8 cellular contexts compared by ENCODE assay signal in the genomic region with DNA sequence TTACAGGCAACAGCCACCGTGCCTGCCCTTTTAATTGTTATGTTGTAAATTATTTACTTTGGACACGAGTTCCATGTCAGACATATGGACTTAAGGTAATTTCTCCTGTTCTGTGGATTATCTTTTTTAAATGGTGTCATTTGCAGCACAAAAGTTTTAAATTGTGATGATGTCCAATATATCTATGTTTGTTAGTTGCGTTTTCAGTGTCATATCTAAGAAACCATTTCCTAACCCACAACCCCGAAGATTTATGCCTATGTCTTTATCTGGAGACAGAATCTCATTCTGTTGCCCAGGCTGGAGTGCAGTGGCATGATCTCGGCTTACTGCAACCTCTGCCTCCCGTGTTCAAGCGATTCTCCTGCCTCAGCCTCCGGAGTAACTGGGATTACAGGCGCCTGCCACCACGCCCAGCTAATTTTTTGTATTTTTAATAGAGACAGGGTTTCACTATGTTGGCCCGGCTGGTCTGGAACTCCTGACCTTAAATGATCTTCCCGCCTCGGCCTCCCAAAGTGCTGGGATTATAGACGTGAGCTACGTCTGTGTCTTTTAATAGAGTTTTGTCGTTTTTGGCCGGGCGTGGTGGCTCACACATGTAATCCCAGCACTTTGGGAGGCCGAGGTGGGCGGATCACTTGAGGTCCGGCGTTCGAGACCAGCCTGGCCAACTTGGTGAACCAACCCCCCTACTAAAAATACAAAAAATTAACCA. TPM values are rescaled to one million over a fixed set of nuclear protein-coding genes. Genes with fewer than 3 reads are reported as not detected.
DNase-seq lines count a peak whose midpoint lies in the region; ATAC-seq and TF ChIP-seq lines count a peak whose summit lies in the region.
"Not testable (repeated sequence)": the region's sequence is repeated elsewhere in the genome, so short reads cannot be mapped to it uniquely, and the experiment has no call there.

No MANE protein-coding gene starts in this region.

- DNase-seq in CD8-positive, alpha-beta T cell = peak in 1 of 7 experiments; percentile 19
- not testable (repeated sequence) for DNase-seq in T-helper 2 cell treated with Interferon-gamma antibody and Interleukin-4, amounts not matched to agents 5 μg/mL and 100 μg/mL, for 36 hours (ENCODE audit: low spot score); epithelial cell of esophagus (ENCODE audit: low read depth); osteocyte (ENCODE audit: extremely low spot score, unreplicated experiment); thoracic aorta (ENCODE audit: low spot score)
- DNase-seq in ascending aorta (ENCODE audit: low spot score in 2 of 2) = peak in 1 of 2 donors; percentile 77

- H3K27me3 ChIP-seq in CD8-positive, alpha-beta T cell (ENCODE audit: insufficient read depth, low read length); KMS-11 (ENCODE audit: insufficient read depth, low read depth); ascending aorta; layer of hippocampus (ENCODE audit: control insufficient read depth, insufficient read depth, low read length); thoracic aorta (replicated peaks; ENCODE audit: insufficient read depth): not testable (repeated sequence)

- peaks cover 41% of the 10 kb centered on the region for H3K4me1 Mint-ChIP-seq in CD8-positive, alpha-beta T cell (ENCODE audit: low read depth)
- peaks cover 28% of the 10 kb centered on the region for H3K4me1 Mint-ChIP-seq in T-helper 2 cell treated with Interferon-gamma antibody and Interleukin-4, amounts not matched to agents 5 μg/mL and 100 μg/mL, for 36 hours (ENCODE audit: low read depth)
- H3K4me1 Mint-ChIP-seq in osteocyte (ENCODE audit: unreplicated experiment) = peaks cover 16% of the 10 kb centered on the region

- CTCF ChIA-PET in CD8-positive, alpha-beta T cell (lab: Charles Lee) = interaction anchor here (0.7 kb wide), 1 partner anchor 135 kb away, joined by 4 read pairs; no protein-coding TSS in a partner anchor

- not testable (repeated sequence) for H3K9me3 ChIP-seq in CD8-positive, alpha-beta T cell (ENCODE audit: low read length); ascending aorta; thoracic aorta

- peaks cover 34% of the 10 kb centered on the region for H3K4me1 ChIP-seq in CD8-positive, alpha-beta T cell (ENCODE audit: insufficient read depth, low read length)
- H3K4me1 ChIP-seq in KMS-11 (ENCODE audit: low read depth, poor library complexity, severe bottlenecking) = not testable (repeated sequence)
- H3K4me1 ChIP-seq in ascending aorta (peaks cover 3 to 20% of the 10 kb centered on the region in 2 donors), thoracic aorta (ENCODE audit: control insufficient read depth in 1 of 2, low read depth in 2 of 2) (peaks cover 20 to 37% of the 10 kb centered on the region in 2 donors)

- not testable (repeated sequence) for ATAC-seq in CD8-positive, alpha-beta T cell
- ATAC-seq in thoracic aorta (ENCODE audit: insufficient number of reproducible peaks, low FRiP score, low read depth) = peak; percentile 11

- not testable (repeated sequence) for H3K9me3 Mint-ChIP-seq in CD8-positive, alpha-beta T cell; T-helper 2 cell treated with Interferon-gamma antibody and Interleukin-4, amounts not matched to agents 5 μg/mL and 100 μg/mL, for 36 hours; osteocyte (ENCODE audit: unreplicated experiment)

- not testable (repeated sequence) for H3K27me3 Mint-ChIP-seq in CD8-positive, alpha-beta T cell (ENCODE audit: low read depth); T-helper 2 cell treated with Interferon-gamma antibody and Interleukin-4, amounts not matched to agents 5 μg/mL and 100 μg/mL, for 36 hours (ENCODE audit: low read depth); osteocyte (ENCODE audit: unreplicated experiment)

- H4K20me1 ChIP-seq in KMS-11 (ENCODE audit: insufficient read depth) = not testable (repeated sequence)

- peak overlapping the region; percentile 87 for H3K27ac Mint-ChIP-seq in CD8-positive, alpha-beta T cell
- peak overlapping the region; percentile 86 for H3K27ac Mint-ChIP-seq in T-helper 2 cell treated with Interferon-gamma antibody and Interleukin-4, amounts not matched to agents 5 μg/mL and 100 μg/mL, for 36 hours
- peak overlapping the region; percentile 81 for H3K27ac Mint-ChIP-seq in osteocyte (ENCODE audit: unreplicated experiment)

- not testable (repeated sequence) for H3K9ac ChIP-seq in KMS-11

- not testable (repeated sequence) for TF ChIP-seq CTCF in CD8-positive, alpha-beta T cell (IDR thresholded peaks at IDR 0.05); KMS-11 (conservative IDR thresholded peaks at IDR 0.05; ENCODE audit: low read depth, low read length); ascending aorta (IDR thresholded peaks at IDR 0.05); epithelial cell of esophagus (IDR thresholded peaks at IDR 0.05; ENCODE audit: insufficient read depth, low read depth, low read length, missing control alignments); osteocyte (IDR thresholded peaks at IDR 0.05); thoracic aorta (IDR thresholded peaks at IDR 0.05)

- 0 out of 2 replicates have a peak overlapping the region, but pooled peaks have one; percentile 17 for H3K4me2 ChIP-seq in KMS-11

- H2AFZ ChIP-seq in KMS-11 (ENCODE audit: low read depth) = not testable (repeated sequence)

- H3K79me2 ChIP-seq in KMS-11 (ENCODE audit: insufficient read depth, low read depth) = peaks cover 33% of the 10 kb centered on the region; the same call in 1 of the 2 replicates

- H3K4me3 Mint-ChIP-seq in CD8-positive, alpha-beta T cell = peak overlapping the region; percentile 80
- H3K4me3 Mint-ChIP-seq in T-helper 2 cell treated with Interferon-gamma antibody and Interleukin-4, amounts not matched to agents 5 μg/mL and 100 μg/mL, for 36 hours = peak overlapping the region; percentile 83
- peak overlapping the region; percentile 78 for H3K4me3 Mint-ChIP-seq in osteocyte (ENCODE audit: unreplicated experiment)

- peak overlapping the region; percentile 35 for H3K27ac ChIP-seq in CD8-positive, alpha-beta T cell (ENCODE audit: low read depth, low read length)
- H3K27ac ChIP-seq in KMS-11 = not testable (repeated sequence)
- H3K27ac ChIP-seq in ascending aorta = peak overlapping the region; percentile 83 to 93
- peak overlapping the region; percentile 58 for H3K27ac ChIP-seq in layer of hippocampus (ENCODE audit: low read depth, low read length)
- peak overlapping the region; percentile 84 to 87 for H3K27ac ChIP-seq in thoracic aorta

- H3K4me3 ChIP-seq in CD8-positive, alpha-beta T cell (ENCODE audit: low read depth, low read length) = peak overlapping the region; percentile 81
- not testable (repeated sequence) for H3K4me3 ChIP-seq in KMS-11 (IDR thresholded peaks at IDR 0.05; ENCODE audit: insufficient read depth, low read depth, low read length)
- H3K4me3 ChIP-seq in ascending aorta (peak overlapping the region; percentile 76 to 94), epithelial cell of esophagus (ENCODE audit: low read length) (peak overlapping the region; percentile 53), thoracic aorta (peak overlapping the region; percentile 82)

- intact Hi-C loops in CD8-positive, alpha-beta T cell (cut with DNase I, micrococcal nuclease) = loop anchor here (1.0 to 10.0 kb wide), 8 partner anchors 20 to 1077 kb away; partner anchors contain the start of genes PUS1 (in 2 of the 2), ULK1 (in 2 of the 2), DDX51 (in 1 of the 2) and FBRSL1 (in 1 of the 2)
- intact Hi-C loops in ascending aorta (cut with DNase I) = loop anchor here (1.0 kb wide), 3 partner anchors 20 to 135 kb away; partner anchors contain the start of gene PUS1

- H3K36me3 ChIP-seq in CD8-positive, alpha-beta T cell (ENCODE audit: insufficient read depth, low read length); KMS-11 (ENCODE audit: insufficient read depth); ascending aorta; thoracic aorta: not testable (repeated sequence)

- H3K36me3 Mint-ChIP-seq in CD8-positive, alpha-beta T cell = peaks cover 15% of the 10 kb centered on the region
- H3K36me3 Mint-ChIP-seq in T-helper 2 cell treated with Interferon-gamma antibody and Interleukin-4, amounts not matched to agents 5 μg/mL and 100 μg/mL, for 36 hours (ENCODE audit: low read depth); osteocyte (ENCODE audit: unreplicated experiment): not testable (repeated sequence)

- POLR2A ChIA-PET in CD8-positive, alpha-beta T cell (lab: Charles Lee) = interaction anchor here (0.7 to 1.4 kb wide), 4 partner anchors 9 to 20 kb away, joined by 3 to 6 read pairs (median 4); partner anchors contain the start of gene PUS1

RNA-seq across cellular contexts. Expression of gene EP400, which starts 0.9 kb away (rescaled TPM):
- total RNA-seq in CD8-positive, alpha-beta T cell = 10 to 100 TPM; 53.1 to 53.9 TPM
- 23.3 TPM for total RNA-seq in ascending aorta
- 51.3 and 51.8 TPM in 2 replicates for total RNA-seq in osteocyte
- total RNA-seq in thoracic aorta = 10 to 100 TPM; 20.2 to 47.3 TPM

RNA-seq across cellular contexts. Expression of gene PUS1, which starts 19.8 kb away (rescaled TPM):
- total RNA-seq in CD8-positive, alpha-beta T cell = 10 to 100 TPM; 17.5 to 17.9 TPM
- total RNA-seq in ascending aorta (22.7 TPM), osteocyte (18.8 and 19.5 TPM in 2 replicates), thoracic aorta (10 to 100 TPM in 1 of 2 donors, 1 to 10 TPM in 1; 5.8 to 31.7 TPM)

RNA-seq across cellular contexts. Expression of gene ULK1, which starts 54.5 kb away (rescaled TPM):
- total RNA-seq in CD8-positive, alpha-beta T cell = 10 to 100 TPM; 76.6 to 79.9 TPM
- 156 TPM for total RNA-seq in ascending aorta
- 69.6 and 74.7 TPM in 2 replicates for total RNA-seq in osteocyte
- 10 to 100 TPM; 23.2 to 40.6 TPM for total RNA-seq in thoracic aorta
